In genomic region chr1:183281553-183282091, GRCh38 we compare ENCODE assay signal across 9 cellular contexts.
DNase-seq lines count a peak whose midpoint lies in the region; ATAC-seq and TF ChIP-seq lines count a peak whose summit lies in the region.
"Had no signal": no experiment of that assay in that cellular context is flagged by ENCODE, and none has a peak within 500 bp of the region (broad histone marks: within the 10 kb centered on the region; RNA-seq: fewer than 3 reads in every experiment).

No MANE protein-coding gene starts in this region.

- ATAC-seq in GM21360 (IDR thresholded peaks at IDR 0.05; ENCODE audit: unreplicated experiment): peak; percentile 73
- ATAC-seq in foreskin keratinocyte: peak; percentile 49

- no peak overlapping the region for H3K4me3 ChIP-seq in LNCaP clone FGC (ENCODE audit: low read depth, low read length)

- H3K4me1 ChIP-seq in foreskin keratinocyte: peaks cover 29% of the 10 kb centered on the region

- H3K4me3 Mint-ChIP-seq in activated T-helper 2 cell treated with anti-CD3 and anti-CD28 coated beads, Interferon-gamma antibody, Interleukin-2, Interleukin-4, amounts not matched to agents 10 μg/mL and 5 μg/mL and 100 μg/mL, durations not matched to agents 14 hours and 24 hours and 36 hours (ENCODE audit: low read depth): no peak overlapping the region
- H3K4me3 Mint-ChIP-seq: IgD-negative memory B cell had no signal

- TF ChIP-seq CTCF in LNCaP clone FGC (IDR thresholded peaks at IDR 0.05; ENCODE audit: control insufficient read depth, extremely low read depth, insufficient read depth) (peak; percentile 87), foreskin keratinocyte (conservative IDR thresholded peaks at IDR 0.05) (peak; percentile 96)

- peaks cover 2% of the 10 kb centered on the region for H3K27me3 Mint-ChIP-seq in activated T-helper 2 cell treated with anti-CD3 and anti-CD28 coated beads, Interferon-gamma antibody, Interleukin-2, Interleukin-4, amounts not matched to agents 10 μg/mL and 5 μg/mL and 100 μg/mL, durations not matched to agents 14 hours and 24 hours and 36 hours (ENCODE audit: low read depth)

- intact Hi-C loops in activated T-helper 2 cell treated with anti-CD3 and anti-CD28 coated beads, Interferon-gamma antibody, Interleukin-2, Interleukin-4, amounts not matched to agents 10 μg/mL and 5 μg/mL and 100 μg/mL, durations not matched to agents 14 hours and 24 hours and 36 hours (cut with micrococcal nuclease): loop anchor here (5.0 to 10.0 kb wide), 2 partner anchors 343 to 636 kb away; no protein-coding TSS in a partner anchor

- H3K27me3 ChIP-seq in foreskin keratinocyte: no peaks in the 10 kb centered on the region

- H3K36me3 Mint-ChIP-seq in activated T-helper 2 cell treated with anti-CD3 and anti-CD28 coated beads, Interferon-gamma antibody, Interleukin-2, Interleukin-4, amounts not matched to agents 10 μg/mL and 5 μg/mL and 100 μg/mL, durations not matched to agents 14 hours and 24 hours and 36 hours (ENCODE audit: low read depth): no peaks in the 10 kb centered on the region

- no peaks in the 10 kb centered on the region for H3K9me3 Mint-ChIP-seq in activated T-helper 2 cell treated with anti-CD3 and anti-CD28 coated beads, Interferon-gamma antibody, Interleukin-2, Interleukin-4, amounts not matched to agents 10 μg/mL and 5 μg/mL and 100 μg/mL, durations not matched to agents 14 hours and 24 hours and 36 hours
- H3K9me3 Mint-ChIP-seq: IgD-negative memory B cell had no signal

- DNase-seq in CD1c-positive myeloid dendritic cell (ENCODE audit: extremely low spot score) (peak; percentile 84), LNCaP clone FGC (ENCODE audit: low read depth) (peak; percentile 77), RPMI8226 (peak; percentile 82), foreskin keratinocyte (peak; percentile 50 to 84), non-pigmented ciliary epithelial cell (ENCODE audit: low read depth) (peak; percentile 78), stromal cell of bone marrow (ENCODE audit: low read depth) (peak; percentile 90)
- DNase-seq in activated T-helper 2 cell treated with anti-CD3 and anti-CD28 coated beads, Interferon-gamma antibody, Interleukin-2, Interleukin-4, amounts not matched to agents 10 μg/mL and 5 μg/mL and 100 μg/mL, durations not matched to agents 14 hours and 24 hours and 36 hours (ENCODE audit: low spot score): peak; percentile 53

- H3K27ac Mint-ChIP-seq in activated T-helper 2 cell treated with anti-CD3 and anti-CD28 coated beads, Interferon-gamma antibody, Interleukin-2, Interleukin-4, amounts not matched to agents 10 μg/mL and 5 μg/mL and 100 μg/mL, durations not matched to agents 14 hours and 24 hours and 36 hours: no peak overlapping the region

- H3K27ac ChIP-seq in foreskin keratinocyte: no peak overlapping the region

- no peaks in the 10 kb centered on the region for H3K4me1 Mint-ChIP-seq in activated T-helper 2 cell treated with anti-CD3 and anti-CD28 coated beads, Interferon-gamma antibody, Interleukin-2, Interleukin-4, amounts not matched to agents 10 μg/mL and 5 μg/mL and 100 μg/mL, durations not matched to agents 14 hours and 24 hours and 36 hours (ENCODE audit: low read depth)
